In the genomic region with DNA sequence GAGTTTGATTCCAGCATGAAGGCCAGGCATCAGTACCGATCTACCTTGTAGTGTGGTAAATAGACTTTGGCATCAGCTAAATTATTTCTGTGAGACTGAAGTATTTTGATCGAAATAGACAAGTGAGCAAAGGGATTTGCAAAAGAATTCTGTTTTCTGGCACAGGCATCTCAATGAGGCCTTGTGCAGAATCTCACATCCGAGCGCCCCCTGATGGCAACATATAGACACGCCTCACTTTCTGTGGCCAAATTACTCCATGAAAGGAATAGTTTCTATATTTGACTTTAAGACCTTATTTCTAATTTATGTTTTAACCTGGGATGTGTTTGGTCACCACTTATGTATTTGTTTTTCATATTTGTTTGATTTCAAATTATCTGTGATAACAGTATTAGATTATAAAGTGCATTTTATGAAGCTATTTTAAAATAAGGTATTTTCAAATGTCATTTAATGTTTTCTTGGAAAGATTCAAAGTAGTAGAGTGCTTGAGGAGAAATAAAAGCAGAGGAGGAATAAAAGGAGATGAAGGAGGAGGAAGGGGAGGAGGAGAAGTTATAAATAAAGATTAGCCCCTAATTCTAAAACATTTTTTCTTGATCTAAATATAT, we compare ENCODE assay signal across 8 cellular contexts.
DNase-seq lines count a peak whose midpoint lies in the region; ATAC-seq, FAIRE-seq and TF ChIP-seq lines count a peak whose summit lies in the region.

No MANE protein-coding gene starts in this region.

- H3K36me3 ChIP-seq in H7 (replicated peaks; ENCODE audit: control insufficient read depth, insufficient read depth, low read length) (no peaks in the 10 kb centered on the region), small intestine (ENCODE audit: control insufficient read depth in 2 of 2, insufficient read depth in 2 of 2, low read length in 2 of 2) (no peaks in the 10 kb centered on the region)

- no peak for ATAC-seq in GM19455 (IDR thresholded peaks at IDR 0.05; ENCODE audit: unreplicated experiment)
- ATAC-seq in HG03354 (IDR thresholded peaks at IDR 0.05; ENCODE audit: poor library complexity, severe bottlenecking, unreplicated experiment): no peak

- TF ChIP-seq CTCF in RWPE1 (conservative IDR thresholded peaks at IDR 0.05; ENCODE audit: low read depth): peak; percentile 35; the same call in 1 of the 2 replicates
- peak; percentile 59 for TF ChIP-seq CTCF in fibroblast of villous mesenchyme (IDR thresholded peaks at IDR 0.05; ENCODE audit: insufficient read depth, low read depth, low read length)

- H3K27ac ChIP-seq in RWPE1 (no peak overlapping the region), small intestine (ENCODE audit: low read depth in 1 of 2, low read length in 1 of 2) (no peak overlapping the region)

- no peak for FAIRE-seq in small intestine (lab: Jason Lieb, UNC)

- POLR2A ChIA-PET in RWPE1 (lab: Yijun Ruan, JAX; ENCODE audit: low non-redundant PET): no interaction called here

- no peaks in the 10 kb centered on the region for H3K4me1 ChIP-seq in small intestine (ENCODE audit: control insufficient read depth in 2 of 2, insufficient read depth in 1 of 2, low read depth in 1 of 2, low read length in 1 of 2)

- H3K27me3 ChIP-seq in H7 (ENCODE audit: control insufficient read depth, insufficient read depth, low read length) (no peaks in the 10 kb centered on the region), small intestine (ENCODE audit: control insufficient read depth in 2 of 2, insufficient read depth in 2 of 2, low read length in 2 of 2) (no peaks in the 10 kb centered on the region)

- CTCF ChIA-PET in RWPE1 (lab: Yijun Ruan, JAX): interaction anchor here (0.9 kb wide), 1 partner anchor 10 kb away, joined by 4 read pairs; no protein-coding TSS in a partner anchor

- H3K9me3 ChIP-seq in small intestine (ENCODE audit: control insufficient read depth, low read depth): no peaks in the 10 kb centered on the region

- DNase-seq in DMS53 treated with DMSO at 0.1 percent for 48 hours (lab: John Stamatoyannopoulos, UW; ENCODE audit: unreplicated experiment) (peak; percentile 6), H7 (peak; percentile 4), RWPE1 (ENCODE audit: low spot score) (no peak), fibroblast of villous mesenchyme (ENCODE audit: low read depth) (peak; percentile 36), small intestine (peak; percentile 11)
- DNase-seq in activated T-cell treated with anti-CD3 and anti-CD28 coated beads, Interleukin-2, amount 50 U/mL, for 48 hours: no peak

- H3K4me3 ChIP-seq in H7 (ENCODE audit: insufficient read depth, low read depth, low read length) (no peak overlapping the region), fibroblast of villous mesenchyme (ENCODE audit: low read depth, low read length) (no peak overlapping the region), small intestine (ENCODE audit: low read depth in 1 of 2, low read length in 2 of 2) (no peak overlapping the region)

- 8 to 11% (median 8%) methylated on average over 5 of the region's 5 CpGs for WGBS in small intestine, 3 donors

Comparison
In these comparisons a context has a peak if more than half of its experiments do, and no peak if none do; other contexts are left out.
1. DNase-seq: peak in DMS53 treated with DMSO at 0.1 percent for 48 hours (single experiment), H7 (single experiment), fibroblast of villous mesenchyme (single experiment) and small intestine (single experiment); none in RWPE1 (single experiment) and activated T-cell treated with anti-CD3 and anti-CD28 coated beads, Interleukin-2, amount 50 U/mL, for 48 hours (0 of 2).